13 cellular contexts compared by ENCODE assay signal in genomic region chr15:81092559-81092902, GRCh38. TPM values are rescaled to one million over a fixed set of nuclear protein-coding genes. Genes with fewer than 3 reads are reported as not detected.
DNase-seq lines count a peak whose midpoint lies in the region; ATAC-seq and TF ChIP-seq lines count a peak whose summit lies in the region.
"Had no signal": no experiment of that assay in that cellular context is flagged by ENCODE, and none has a peak within 500 bp of the region (broad histone marks: within the 10 kb centered on the region; RNA-seq: fewer than 3 reads in every experiment).

No MANE protein-coding gene starts in this region.

- H3K4me1 ChIP-seq in SK-N-SH (ENCODE audit: control insufficient read depth in 1 of 2, insufficient read depth in 2 of 2, low read depth in 1 of 2, low read length in 1 of 2) (peaks cover 0 to 4% of the 10 kb centered on the region in 2 experiments; a peak in 1 of 4 replicates), body of pancreas (peaks cover 15% of the 10 kb centered on the region), mesodermal cell (ENCODE audit: control insufficient read depth, insufficient read depth, low read length, poor library complexity, severe bottlenecking) (peaks cover 17% of the 10 kb centered on the region), thyroid gland (no peaks in the 10 kb centered on the region), sigmoid colon (peaks cover 0 to 12% (median 10%) of the 10 kb centered on the region in 4 donors)

- TF ChIP-seq RAD21 in SK-N-SH (IDR thresholded peaks at IDR 0.05; ENCODE audit: low read length) = no peak

- H3K4me3 ChIP-seq in SK-N-SH (ENCODE audit: low read depth in 2 of 2, low read length in 1 of 2) (peak overlapping the region in 1 of 2 experiments; percentile 43; a peak in 3 of 4 replicates), body of pancreas (no peak overlapping the region), mesodermal cell (ENCODE audit: extremely low read depth, insufficient read depth, low read length, poor library complexity, severe bottlenecking) (no peak overlapping the region), thyroid gland (replicated peaks in 1 of 3) (no peak overlapping the region), sigmoid colon (no peak overlapping the region)

- no peak for DNase-seq in SK-N-SH
- DNase-seq in body of pancreas = peak; percentile 25 to 43 (median 36)
- no peak for DNase-seq in thyroid gland
- no peak for DNase-seq in sigmoid colon
- DNase-seq in kidney glomerular epithelial cell (lab: John Stamatoyannopoulos, UW) = no peak
- DNase-seq: activated CD4-positive, alpha-beta T cell treated with anti-CD3 and anti-CD28 coated beads for 4 hours; effector memory CD4-positive, alpha-beta T cell; left colon had no signal

- TF ChIP-seq POLR2A in body of pancreas (IDR thresholded peaks at IDR 0.05) (no peak), thyroid gland (IDR thresholded peaks at IDR 0.05) (no peak), sigmoid colon (IDR thresholded peaks at IDR 0.05) (no peak)

- H3K27me3 ChIP-seq in SK-N-SH (ENCODE audit: insufficient read depth) (no peaks in the 10 kb centered on the region), body of pancreas (no peaks in the 10 kb centered on the region), thyroid gland (no peaks in the 10 kb centered on the region), sigmoid colon (no peaks in the 10 kb centered on the region)

- H3K27ac ChIP-seq in SK-N-SH (ENCODE audit: low read depth in 2 of 2, low read length in 1 of 2) = peak overlapping the region; percentile 74 to 90
- peak overlapping the region; percentile 42 to 69 (median 66) for H3K27ac ChIP-seq in body of pancreas
- peak overlapping the region; percentile 83 for H3K27ac ChIP-seq in mesodermal cell (ENCODE audit: low read depth, low read length, severe bottlenecking)
- H3K27ac ChIP-seq in thyroid gland = peak overlapping the region in 2 of 3 donors; percentile 5 to 23
- peak overlapping the region in 2 of 4 donors; percentile 40 to 48 for H3K27ac ChIP-seq in sigmoid colon

- POLR2A ChIA-PET in SK-N-SH (lab: Yijun Ruan, JAX) = no interaction called here

- H3K9me3 ChIP-seq in SK-N-SH = no peaks in the 10 kb centered on the region
- no peaks in the 10 kb centered on the region for H3K9me3 ChIP-seq in body of pancreas
- no peaks in the 10 kb centered on the region for H3K9me3 ChIP-seq in mesodermal cell (ENCODE audit: control insufficient read depth, low read length)
- H3K9me3 ChIP-seq in thyroid gland = no peaks in the 10 kb centered on the region
- no peaks in the 10 kb centered on the region for H3K9me3 ChIP-seq in sigmoid colon

- 40% methylated on average over 5 of the region's 5 CpGs for WGBS in SK-N-SH (ENCODE audit: low lambda C conversion rate)
- WGBS in body of pancreas, 2 donors = 18 to 21% methylated on average over 5 of the region's 5 CpGs
- 94 to 96% methylated on average over 3 to 5 of the region's 5 CpGs for WGBS in mesodermal cell (ENCODE audit: insufficient coverage in 2 of 2), 2 experiments
- 59 to 61% methylated on average over 5 of the region's 5 CpGs for WGBS in thyroid gland, 2 donors
- WGBS in sigmoid colon, 2 donors = 63 to 69% methylated on average over 5 of the region's 5 CpGs

- peak overlapping the region; percentile 61 for H3K4me2 ChIP-seq in SK-N-SH

- no peaks in the 10 kb centered on the region for H4K20me1 ChIP-seq in SK-N-SH (ENCODE audit: insufficient read depth)

- CTCF ChIA-PET in SK-N-SH (lab: Yijun Ruan, JAX) = interaction anchor here (1.2 to 2.8 kb wide), 5 partner anchors 14 to 183 kb away, joined by 4 to 27 read pairs (median 7); no protein-coding TSS in a partner anchor

- peaks cover 13% of the 10 kb centered on the region for H3F3A ChIP-seq in SK-N-SH (replicated peaks; ENCODE audit: insufficient read depth)

- H2AFZ ChIP-seq in SK-N-SH (ENCODE audit: low read depth) = peak overlapping the region; percentile 80

- H3K9ac ChIP-seq in SK-N-SH = peak overlapping the region; percentile 53; the same call in 1 of the 2 replicates

- TF ChIP-seq EP300 in SK-N-SH (IDR thresholded peaks at IDR 0.05; ENCODE audit: borderline replicate concordance in 1 of 2, low read depth in 1 of 2, low read length in 1 of 2) = no peak
- no peak for TF ChIP-seq EP300 in sigmoid colon (IDR thresholded peaks at IDR 0.05)

- H3K36me3 ChIP-seq in SK-N-SH (replicated peaks in 1 of 2; ENCODE audit: control insufficient read depth in 1 of 2, insufficient read depth in 2 of 2, low read length in 1 of 2) = no peaks in the 10 kb centered on the region
- H3K36me3 ChIP-seq in body of pancreas (replicated peaks in 1 of 2; ENCODE audit: insufficient read depth in 1 of 2, low read depth in 2 of 2) = no peaks in the 10 kb centered on the region
- H3K36me3 ChIP-seq in mesodermal cell (ENCODE audit: control insufficient read depth, insufficient read depth, low read length) = no peaks in the 10 kb centered on the region
- no peaks in the 10 kb centered on the region for H3K36me3 ChIP-seq in thyroid gland
- no peaks in the 10 kb centered on the region for H3K36me3 ChIP-seq in sigmoid colon

- ATAC-seq in SK-N-SH treated with all-trans-retinoic acid at 6 μM for 48 hours (no peak; the same call in 2 of the 3 replicates), body of pancreas (peak; percentile 24), HG03175 (IDR thresholded peaks at IDR 0.05; ENCODE audit: unreplicated experiment) (no peak)
- ATAC-seq: left colon had no signal

- TF ChIP-seq CTCF in SK-N-SH (IDR thresholded peaks at IDR 0.05) = no peak
- TF ChIP-seq CTCF in body of pancreas (IDR thresholded peaks at IDR 0.05) = no peak
- TF ChIP-seq CTCF in thyroid gland (IDR thresholded peaks at IDR 0.05) = no peak
- no peak for TF ChIP-seq CTCF in sigmoid colon (IDR thresholded peaks at IDR 0.05)

- intact Hi-C loops in body of pancreas (cut with DNase I) = no loop called here
- intact Hi-C loops in thyroid gland (cut with DNase I) = no loop called here
- intact Hi-C loops in sigmoid colon (cut with DNase I) = no loop called here

- H3K79me2 ChIP-seq in SK-N-SH (ENCODE audit: insufficient read depth) = no peaks in the 10 kb centered on the region

- no peaks in the 10 kb centered on the region for H3K9me2 ChIP-seq in SK-N-SH

TF ChIP-seq in SK-N-SH, 30 proteins besides CTCF, POLR2A, EP300 and RAD21:
- peak; percentile 7; the same call in 1 of the 2 replicates for TF ChIP-seq NFIC (IDR thresholded peaks at IDR 0.05; ENCODE audit: borderline replicate concordance)
- no peak for TF ChIP-seq SMC3 (IDR thresholded peaks at IDR 0.05; ENCODE audit: low read depth, low read length)

TF ChIP-seq in SK-N-SH treated with all-trans-retinoic acid at 6 μM for 48 hours, 23 proteins besides CTCF, POLR2A, EP300 and RAD21 (continues in another document):
- TF ChIP-seq TSHZ2 (CRISPR knock-in tag; IDR thresholded peaks at IDR 0.05) (no peak), CSDC2 (CRISPR knock-in tag; IDR thresholded peaks at IDR 0.05) (no peak), TCF4 (CRISPR knock-in tag; IDR thresholded peaks at IDR 0.05; ENCODE audit: borderline replicate concordance) (no peak), ZFP30 (CRISPR knock-in tag; IDR thresholded peaks at IDR 0.05) (no peak), CREB5 (CRISPR knock-in tag; IDR thresholded peaks at IDR 0.05; ENCODE audit: low read depth) (no peak), GLIS3 (CRISPR knock-in tag; IDR thresholded peaks at IDR 0.05) (no peak), ZNF8 (CRISPR knock-in tag; IDR thresholded peaks at IDR 0.05) (no peak), ZFP3 (CRISPR knock-in tag; IDR thresholded peaks at IDR 0.05) (no peak), ARNTL (CRISPR knock-in tag; IDR thresholded peaks at IDR 0.05; ENCODE audit: borderline replicate concordance, low read depth) (no peak), ESRRG (CRISPR knock-in tag; IDR thresholded peaks at IDR 0.05) (no peak), ISL1 (CRISPR knock-in tag; IDR thresholded peaks at IDR 0.05) (no peak), BACH2 (CRISPR knock-in tag; IDR thresholded peaks at IDR 0.05; ENCODE audit: borderline replicate concordance) (no peak)

RNA-seq across cellular contexts. Expression of gene CFAP161, which starts 41.5 kb away (rescaled TPM):
- polyA plus RNA-seq in SK-N-SH (2012; rRNA removed) (0.03 TPM in 1 of 2 replicates, not detected in the other), sigmoid colon (not detected)
- not detected in 2 replicates for polyA plus RNA-seq in SK-N-SH (2012; cell fraction: cytosol; rRNA removed)
- polyA plus RNA-seq in SK-N-SH (2012; cell fraction: nucleus; rRNA removed) = 0.12 TPM in 1 of 2 replicates, not detected in the other
- total RNA-seq in body of pancreas (not detected), thyroid gland (under 1 TPM in 3 of 4 donors, not detected in 1; 0.56 to 0.81 (median 0.78) TPM), sigmoid colon (1 to 10 TPM in 1 of 4 donors, not detected in 3; 2.1 TPM)
- 4.9 TPM for polyA plus RNA-seq in mesodermal cell (2013, experiment 1 of 2)
- 2.7 TPM for polyA plus RNA-seq in mesodermal cell (2013, experiment 2 of 2)
- total RNA-seq: activated T-helper 1 cell treated with anti-CD3 and anti-CD28 coated beads, Interleukin-12 subunit alpha, Interleukin-12 subunit beta, Interleukin-2, Interleukin-4 antibody, amounts not matched to agents 30 ng/mL and 10 ng/mL and 1 ng/mL, durations not matched to agents 14 hours and 24 hours and 36 hours; left colon had no signal
- polyA plus RNA-seq: aorta had no signal

Comparison
In these comparisons a context has a peak if more than half of its experiments do, and no peak if none do; other contexts are left out.
1. DNase-seq: peak in body of pancreas (4 of 4); none in SK-N-SH (single experiment), thyroid gland (0 of 2), sigmoid colon (single experiment) and kidney glomerular epithelial cell (single experiment).